11 cellular contexts compared by ENCODE assay signal in the genomic region with DNA sequence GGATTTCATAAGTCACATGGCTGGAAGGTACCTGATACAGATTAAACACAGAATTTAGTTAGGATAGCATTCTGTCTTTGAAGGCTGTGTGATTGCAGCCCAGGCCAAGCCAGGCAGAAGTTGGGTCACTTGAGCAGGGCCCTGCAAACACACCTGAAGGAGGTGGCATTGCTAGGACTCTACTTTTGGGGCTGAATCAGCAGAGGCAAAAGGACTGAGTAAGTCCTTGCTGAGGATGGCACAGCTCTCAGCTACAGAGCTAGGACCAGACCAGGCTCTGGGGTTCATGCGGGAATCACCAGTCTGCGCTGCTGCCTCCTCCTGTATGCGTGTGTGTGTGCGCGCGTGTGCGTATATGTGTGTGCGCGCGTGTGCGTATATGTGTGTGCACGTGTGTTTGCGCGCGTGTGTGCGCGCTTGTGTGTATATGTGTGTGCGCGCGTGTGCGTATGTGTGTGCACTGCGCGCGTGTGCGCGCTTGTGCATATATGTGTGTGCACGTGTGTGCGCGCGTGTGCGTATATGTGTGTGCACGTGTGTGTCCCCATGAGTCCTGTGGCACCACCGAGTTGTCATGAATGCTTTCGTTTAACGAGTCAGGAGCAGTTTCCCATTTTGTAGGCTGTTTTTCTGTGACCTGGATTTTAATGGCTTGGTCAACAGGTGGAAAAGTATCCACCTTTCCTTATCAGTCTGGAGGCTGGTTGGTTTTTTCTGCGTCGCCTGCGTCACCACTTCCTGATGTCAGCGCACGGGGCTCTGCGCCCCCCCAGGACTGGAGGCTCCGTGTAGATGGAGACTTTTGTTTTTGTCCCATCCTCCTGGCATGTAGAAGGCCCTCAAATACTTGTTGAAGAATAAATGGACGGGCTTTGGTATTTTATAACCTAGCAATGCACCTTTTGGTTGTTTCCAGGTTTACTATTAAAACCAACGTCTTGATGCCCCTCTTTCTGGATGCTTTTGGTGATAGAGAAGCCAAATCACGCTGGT. TPM values are rescaled to one million over a fixed set of nuclear protein-coding genes. Genes with fewer than 3 reads are reported as not detected.
A peak's percentile ranks its signal among the peaks of the same experiment; 100 is the strongest.
DNase-seq lines count a peak whose midpoint lies in the region; ATAC-seq and TF ChIP-seq lines count a peak whose summit lies in the region.
"Had no signal": no experiment of that assay in that cellular context is flagged by ENCODE, and none has a peak within 500 bp of the region (broad histone marks: within the 10 kb centered on the region; RNA-seq: fewer than 3 reads in every experiment).

No MANE protein-coding gene starts in this region.

- peaks cover 44% of the 10 kb centered on the region for H3K4me1 ChIP-seq in CD8-positive, alpha-beta T cell (ENCODE audit: insufficient read depth, low read length)
- H3K4me1 ChIP-seq in H9 (ENCODE audit: insufficient read depth, low read length), result no peaks in the 10 kb centered on the region

- H4K5ac ChIP-seq in H9 (ENCODE audit: insufficient read length, low read depth, low read length), result no peak overlapping the region

- no peak overlapping the region for H3K56ac ChIP-seq in H9 (ENCODE audit: insufficient read length, low read depth, low read length)

- no peak for TF ChIP-seq CTCF in CD8-positive, alpha-beta T cell (IDR thresholded peaks at IDR 0.05)
- no peak for TF ChIP-seq CTCF in H9 (conservative IDR thresholded peaks at IDR 0.05)

- H4K20me1 ChIP-seq in H9 (ENCODE audit: control insufficient read depth, insufficient read depth, insufficient read length), result no peaks in the 10 kb centered on the region

- no peaks in the 10 kb centered on the region for H3K9me3 Mint-ChIP-seq in CD8-positive, alpha-beta T cell
- H3K9me3 Mint-ChIP-seq in activated T-helper 2 cell treated with anti-CD3 and anti-CD28 coated beads, Interferon-gamma antibody, Interleukin-2, Interleukin-4, amounts not matched to agents 10 μg/mL and 5 μg/mL and 100 μg/mL, durations not matched to agents 14 hours and 24 hours and 36 hours, result no peaks in the 10 kb centered on the region
- H3K9me3 Mint-ChIP-seq in natural killer cell treated with Interleukin-12 subunit alpha and Interleukin-12 subunit beta and Interleukin-15 and Interleukin-18, amount 100 ng/mL, for 72 hours, result no peaks in the 10 kb centered on the region
- no peaks in the 10 kb centered on the region for H3K9me3 Mint-ChIP-seq in H9

- H3K4me2 ChIP-seq in H9 (ENCODE audit: insufficient read depth, insufficient read length, low read length), result no peak overlapping the region

- ATAC-seq in CD8-positive, alpha-beta T cell, result peak; percentile 52
- ATAC-seq in HG03432 (IDR thresholded peaks at IDR 0.05; ENCODE audit: unreplicated experiment), result peak; percentile 7
- ATAC-seq in natural killer cell treated with Interleukin-12 subunit alpha and Interleukin-12 subunit beta and Interleukin-15 and Interleukin-18, amount 100 ng/mL, for 72 hours, result peak in 1 of 2 donors; percentile 47
- ATAC-seq in HG03460 (IDR thresholded peaks at IDR 0.05; ENCODE audit: unreplicated experiment), result no peak
- ATAC-seq in GM21528 (IDR thresholded peaks at IDR 0.05; ENCODE audit: low FRiP score, unreplicated experiment), result no peak

- no peaks in the 10 kb centered on the region for H3K27me3 Mint-ChIP-seq in CD8-positive, alpha-beta T cell (ENCODE audit: low read depth)
- no peaks in the 10 kb centered on the region for H3K27me3 Mint-ChIP-seq in activated T-helper 2 cell treated with anti-CD3 and anti-CD28 coated beads, Interferon-gamma antibody, Interleukin-2, Interleukin-4, amounts not matched to agents 10 μg/mL and 5 μg/mL and 100 μg/mL, durations not matched to agents 14 hours and 24 hours and 36 hours (ENCODE audit: low read depth)
- H3K27me3 Mint-ChIP-seq in natural killer cell treated with Interleukin-12 subunit alpha and Interleukin-12 subunit beta and Interleukin-15 and Interleukin-18, amount 100 ng/mL, for 72 hours, result peaks cover 0 to 7% of the 10 kb centered on the region in 2 donors
- no peaks in the 10 kb centered on the region for H3K27me3 Mint-ChIP-seq in H9 (ENCODE audit: low read depth)

- H3K4me3 ChIP-seq in CD8-positive, alpha-beta T cell (ENCODE audit: low read depth, low read length), result peak overlapping the region; percentile 51
- H3K4me3 ChIP-seq: vagina had no signal

- no peak overlapping the region for H3K18ac ChIP-seq in H9 (ENCODE audit: insufficient read length, low read depth, low read length)

- no peaks in the 10 kb centered on the region for H3K27me3 ChIP-seq in CD8-positive, alpha-beta T cell (ENCODE audit: insufficient read depth, low read length)
- no peaks in the 10 kb centered on the region for H3K27me3 ChIP-seq in H9 (ENCODE audit: insufficient read depth, low read length)
- H3K27me3 ChIP-seq: vagina had no signal

- no CpG with 5 or more reads among the region's 45 CpGs for WGBS in H9 (ENCODE audit: extremely low coverage, insufficient read length, low lambda C conversion rate)

- H4K8ac ChIP-seq in H9 (replicated peaks; ENCODE audit: insufficient read length, low read depth, low read length), result no peak overlapping the region

- H2BK12ac ChIP-seq in H9 (ENCODE audit: insufficient read length, low read depth, low read length), result no peak overlapping the region

- no peak overlapping the region for H2BK20ac ChIP-seq in H9 (ENCODE audit: low read depth, low read length, poor library complexity, severe bottlenecking)

- H2AFZ ChIP-seq in H9 (ENCODE audit: low read length), result no peak overlapping the region

- H2BK5ac ChIP-seq in H9 (ENCODE audit: insufficient read length, low read length), result no peak overlapping the region

- CTCF ChIA-PET in CD8-positive, alpha-beta T cell (lab: Charles Lee), result no interaction called here

- H3K14ac ChIP-seq in H9 (ENCODE audit: insufficient read depth, low read length), result no peak overlapping the region

- H3K23me2 ChIP-seq in H9 (ENCODE audit: insufficient read length, low read depth, low read length, poor library complexity, severe bottlenecking), result no peaks in the 10 kb centered on the region

- H2BK15ac ChIP-seq in H9 (ENCODE audit: low read depth, low read length), result no peak overlapping the region

- POLR2A ChIA-PET in CD8-positive, alpha-beta T cell (lab: Charles Lee), result interaction anchor here (0.9 kb wide), 1 partner anchor 30 kb away, joined by 3 read pairs; no protein-coding TSS in a partner anchor

- H3K36me3 ChIP-seq in CD8-positive, alpha-beta T cell (ENCODE audit: insufficient read depth, low read length), result no peaks in the 10 kb centered on the region
- H3K36me3 ChIP-seq: vagina had no signal

- no peaks in the 10 kb centered on the region for H3K79me1 ChIP-seq in H9 (ENCODE audit: insufficient read depth, low read depth, low read length, poor library complexity, severe bottlenecking)

- DNase-seq in CD8-positive, alpha-beta T cell, result peak in 2 of 7 experiments; percentile 20 to 35
- no peak for DNase-seq in activated T-helper 2 cell treated with anti-CD3 and anti-CD28 coated beads, Interferon-gamma antibody, Interleukin-2, Interleukin-4, amounts not matched to agents 10 μg/mL and 5 μg/mL and 100 μg/mL, durations not matched to agents 14 hours and 24 hours and 36 hours (ENCODE audit: low spot score)
- DNase-seq in natural killer cell treated with Interleukin-12 subunit alpha and Interleukin-12 subunit beta and Interleukin-15 and Interleukin-18, amount 100 ng/mL, for 72 hours (ENCODE audit: low spot score), result no peak
- DNase-seq in H9 (no peak), NCI-H1436 treated with DMSO at 0.1 percent for 48 hours (lab: John Stamatoyannopoulos, UW) (no peak)
- DNase-seq: activated gamma-delta T cell, NCI-H526 had no signal

- no peak overlapping the region for H3K4ac ChIP-seq in H9 (ENCODE audit: low read depth, low read length)

- H3K4me3 Mint-ChIP-seq in CD8-positive, alpha-beta T cell, result peak overlapping the region; percentile 81
- H3K4me3 Mint-ChIP-seq in activated T-helper 2 cell treated with anti-CD3 and anti-CD28 coated beads, Interferon-gamma antibody, Interleukin-2, Interleukin-4, amounts not matched to agents 10 μg/mL and 5 μg/mL and 100 μg/mL, durations not matched to agents 14 hours and 24 hours and 36 hours (ENCODE audit: low read depth), result peak overlapping the region; percentile 38
- peak overlapping the region; percentile 77 for H3K4me3 Mint-ChIP-seq in natural killer cell treated with Interleukin-12 subunit alpha and Interleukin-12 subunit beta and Interleukin-15 and Interleukin-18, amount 100 ng/mL, for 72 hours
- H3K4me3 Mint-ChIP-seq in H9, result no peak overlapping the region

- no peak overlapping the region for H2BK120ac ChIP-seq in H9 (ENCODE audit: low read depth, low read length, poor library complexity, severe bottlenecking)

- H3K27ac Mint-ChIP-seq in CD8-positive, alpha-beta T cell, result peak overlapping the region; percentile 76
- no peak overlapping the region for H3K27ac Mint-ChIP-seq in activated T-helper 2 cell treated with anti-CD3 and anti-CD28 coated beads, Interferon-gamma antibody, Interleukin-2, Interleukin-4, amounts not matched to agents 10 μg/mL and 5 μg/mL and 100 μg/mL, durations not matched to agents 14 hours and 24 hours and 36 hours
- H3K27ac Mint-ChIP-seq in natural killer cell treated with Interleukin-12 subunit alpha and Interleukin-12 subunit beta and Interleukin-15 and Interleukin-18, amount 100 ng/mL, for 72 hours, result peak overlapping the region; percentile 2 to 23
- no peak overlapping the region; a peak in 1 of 7 replicates for H3K27ac Mint-ChIP-seq in H9

- H3K36me3 Mint-ChIP-seq in CD8-positive, alpha-beta T cell, result peaks cover 3% of the 10 kb centered on the region
- H3K36me3 Mint-ChIP-seq in activated T-helper 2 cell treated with anti-CD3 and anti-CD28 coated beads, Interferon-gamma antibody, Interleukin-2, Interleukin-4, amounts not matched to agents 10 μg/mL and 5 μg/mL and 100 μg/mL, durations not matched to agents 14 hours and 24 hours and 36 hours (ENCODE audit: low read depth), result peaks cover 12% of the 10 kb centered on the region
- no peaks in the 10 kb centered on the region for H3K36me3 Mint-ChIP-seq in natural killer cell treated with Interleukin-12 subunit alpha and Interleukin-12 subunit beta and Interleukin-15 and Interleukin-18, amount 100 ng/mL, for 72 hours
- H3K36me3 Mint-ChIP-seq in H9 (ENCODE audit: insufficient read depth in 1 of 3, low read depth in 3 of 3), result no peaks in the 10 kb centered on the region

- H3T11ph ChIP-seq in H9 (ENCODE audit: low read length), result no peak overlapping the region

- H3K4me1 Mint-ChIP-seq in CD8-positive, alpha-beta T cell (ENCODE audit: low read depth), result peaks cover 67% of the 10 kb centered on the region
- peaks cover 71% of the 10 kb centered on the region for H3K4me1 Mint-ChIP-seq in activated T-helper 2 cell treated with anti-CD3 and anti-CD28 coated beads, Interferon-gamma antibody, Interleukin-2, Interleukin-4, amounts not matched to agents 10 μg/mL and 5 μg/mL and 100 μg/mL, durations not matched to agents 14 hours and 24 hours and 36 hours (ENCODE audit: low read depth)
- peaks cover 27 to 34% of the 10 kb centered on the region in 2 donors for H3K4me1 Mint-ChIP-seq in natural killer cell treated with Interleukin-12 subunit alpha and Interleukin-12 subunit beta and Interleukin-15 and Interleukin-18, amount 100 ng/mL, for 72 hours (ENCODE audit: low read depth in 2 of 2)
- peaks cover 9 to 11% of the 10 kb centered on the region in 2 experiments for H3K4me1 Mint-ChIP-seq in H9

- H3K27ac ChIP-seq in CD8-positive, alpha-beta T cell (ENCODE audit: low read depth, low read length), result peak overlapping the region; percentile 14
- no peak overlapping the region for H3K27ac ChIP-seq in H9 (ENCODE audit: insufficient read length, low read depth, low read length)
- H3K27ac ChIP-seq: vagina had no signal

- H3K79me2 ChIP-seq in H9 (ENCODE audit: insufficient read depth, low read length), result peaks cover 1% of the 10 kb centered on the region; the same call in 1 of the 2 replicates

- intact Hi-C loops in CD8-positive, alpha-beta T cell (cut with DNase I, micrococcal nuclease), result loop anchor here in 1 of 2 experiments (1.0 to 2.0 kb wide), 2 partner anchors 22 to 30 kb away; no protein-coding TSS in a partner anchor
- intact Hi-C loops in activated T-helper 2 cell treated with anti-CD3 and anti-CD28 coated beads, Interferon-gamma antibody, Interleukin-2, Interleukin-4, amounts not matched to agents 10 μg/mL and 5 μg/mL and 100 μg/mL, durations not matched to agents 14 hours and 24 hours and 36 hours (cut with micrococcal nuclease), result loop anchor here (2.0 kb wide), 1 partner anchor 30 kb away; no protein-coding TSS in a partner anchor

- H3K9me3 ChIP-seq in CD8-positive, alpha-beta T cell (ENCODE audit: low read length), result no peaks in the 10 kb centered on the region
- no peaks in the 10 kb centered on the region for H3K9me3 ChIP-seq in H9 (ENCODE audit: control insufficient read depth, low read depth, low read length)
- H3K9me3 ChIP-seq: vagina had no signal

- H2AK5ac ChIP-seq in H9 (ENCODE audit: insufficient read length, low read length), result no peak overlapping the region

- H3K23ac ChIP-seq in H9 (ENCODE audit: insufficient read length, low read depth, low read length), result no peak overlapping the region

- H3K9ac ChIP-seq in H9 (ENCODE audit: extremely low read depth, insufficient read length, low read length), result no peak overlapping the region

- H4K91ac ChIP-seq in H9 (ENCODE audit: insufficient read length, low read depth, low read length), result no peak overlapping the region

RNA-seq across cellular contexts. Expression of a gene that starts 34.7 kb away (rescaled TPM):
- total RNA-seq in CD8-positive, alpha-beta T cell, result 10 to 100 TPM; 21.1 to 22.6 TPM
- total RNA-seq in activated T-helper 2 cell treated with anti-CD3 and anti-CD28 coated beads, Interferon-gamma antibody, Interleukin-2, Interleukin-4, amounts not matched to agents 10 μg/mL and 5 μg/mL and 100 μg/mL, durations not matched to agents 14 hours and 24 hours and 36 hours, result 25.8 and 29.5 TPM in 2 replicates
- total RNA-seq in natural killer cell treated with Interleukin-12 subunit alpha and Interleukin-12 subunit beta and Interleukin-15 and Interleukin-18, amount 100 ng/mL, for 72 hours, result 10 to 100 TPM; 28.7 to 38.5 TPM
- 14.1 and 15.8 TPM in 2 replicates for total RNA-seq in H9 (2021)

Comparison
In these comparisons a context has a peak if more than half of its experiments do, and no peak if none do; other contexts are left out.
1. ATAC-seq: peak in CD8-positive, alpha-beta T cell (single experiment) and HG03432 (single experiment); none in HG03460 (single experiment) and GM21528 (single experiment).
2. H3K27ac Mint-ChIP-seq: peak in CD8-positive, alpha-beta T cell (single experiment) and natural killer cell treated with Interleukin-12 subunit alpha and Interleukin-12 subunit beta and Interleukin-15 and Interleukin-18, amount 100 ng/mL, for 72 hours (2 of 2); none in activated T-helper 2 cell treated with anti-CD3 and anti-CD28 coated beads, Interferon-gamma antibody, Interleukin-2, Interleukin-4, amounts not matched to agents 10 μg/mL and 5 μg/mL and 100 μg/mL, durations not matched to agents 14 hours and 24 hours and 36 hours (single experiment) and H9 (0 of 3).
3. H3K4me3 Mint-ChIP-seq: peak in CD8-positive, alpha-beta T cell (single experiment), activated T-helper 2 cell treated with anti-CD3 and anti-CD28 coated beads, Interferon-gamma antibody, Interleukin-2, Interleukin-4, amounts not matched to agents 10 μg/mL and 5 μg/mL and 100 μg/mL, durations not matched to agents 14 hours and 24 hours and 36 hours (single experiment) and natural killer cell treated with Interleukin-12 subunit alpha and Interleukin-12 subunit beta and Interleukin-15 and Interleukin-18, amount 100 ng/mL, for 72 hours (single experiment); none in H9 (0 of 2).